In the genomic region with DNA sequence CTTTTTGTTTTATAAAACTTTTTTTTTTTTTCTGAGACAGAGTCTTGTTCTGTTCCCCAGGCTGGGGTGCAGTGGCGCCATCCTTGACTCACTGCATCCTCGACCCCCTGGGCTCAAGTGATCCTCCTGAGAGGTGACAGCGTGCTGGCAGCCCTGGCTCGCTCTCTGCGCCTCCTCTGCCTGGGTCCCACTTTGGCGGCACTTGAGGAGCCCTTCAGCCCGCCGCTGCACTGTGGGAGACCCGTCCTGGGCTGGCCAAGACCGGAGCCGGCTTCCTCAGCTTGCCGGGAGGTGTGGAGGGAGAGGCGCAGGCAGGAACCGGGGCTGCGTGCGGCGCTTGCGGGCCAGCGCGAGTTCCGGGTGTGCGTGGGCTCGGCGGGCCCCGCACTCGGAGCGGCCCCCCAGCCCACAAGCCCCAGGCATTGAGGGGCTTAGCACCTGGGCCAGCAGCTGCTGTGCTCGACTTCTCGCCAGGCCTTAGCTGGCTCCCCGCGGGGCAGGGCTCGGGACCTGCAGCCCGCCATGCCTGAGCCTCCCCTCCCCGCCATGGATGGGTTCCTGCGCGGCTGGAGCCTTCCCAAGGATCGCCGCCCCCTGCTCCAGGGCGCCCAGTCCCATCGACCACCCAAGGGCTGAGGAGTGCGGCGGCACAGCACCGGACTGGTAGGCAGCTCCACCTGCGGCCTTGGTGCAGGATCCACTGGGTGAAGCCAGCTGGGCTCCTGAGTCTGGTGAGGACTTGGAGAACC, we compare ENCODE assay signal across 21 cellular contexts.
"Had no signal": no experiment of that assay in that cellular context is flagged by ENCODE, and none has a peak within 500 bp of the region (broad histone marks: within the 10 kb centered on the region; RNA-seq: fewer than 3 reads in every experiment).

No MANE protein-coding gene starts in this region.

- H3K9me3 Mint-ChIP-seq: activated B cell treated with CpG ODN at 0.5 μM for 24 hours; activated CD4-positive, alpha-beta memory T cell treated with anti-CD3 and anti-CD28 coated beads for 36 hours; activated naive CD4-positive, alpha-beta T cell treated with anti-CD3 and anti-CD28 coated beads, Interleukin-2, amount 10 ng/mL, durations not matched to agents 7 days and 5 days; activated naive CD8-positive, alpha-beta T cell treated with anti-CD3 and anti-CD28 coated beads, Interleukin-2, amount 50 U/mL, for 24 hours; activated T-cell treated with anti-CD3 and anti-CD28 coated beads, Interleukin-2, amount 50 U/mL, for 4 hours; activated T-helper 1 cell treated with anti-CD3 and anti-CD28 coated beads, Interleukin-12 subunit alpha, Interleukin-12 subunit beta, Interleukin-2, Interleukin-4 antibody, amounts not matched to agents 30 ng/mL and 10 ng/mL and 1 ng/mL, durations not matched to agents 14 hours and 24 hours and 36 hours; T-cell had no signal

- H3K36me3 Mint-ChIP-seq: activated CD4-positive, alpha-beta memory T cell treated with anti-CD3 and anti-CD28 coated beads for 36 hours; activated naive CD4-positive, alpha-beta T cell treated with anti-CD3 and anti-CD28 coated beads, Interleukin-2, amount 10 ng/mL, durations not matched to agents 7 days and 5 days; activated naive CD8-positive, alpha-beta T cell; brain; T-cell had no signal

- H3K27me3 Mint-ChIP-seq: activated B cell treated with CpG ODN at 0.5 μM for 24 hours; activated CD4-positive, alpha-beta memory T cell treated with anti-CD3 and anti-CD28 coated beads for 36 hours; activated naive CD8-positive, alpha-beta T cell; activated naive CD8-positive, alpha-beta T cell treated with anti-CD3 and anti-CD28 coated beads, Interleukin-2, amount 50 U/mL, for 24 hours; brain; T-cell; T-helper 17 cell had no signal

- DNase-seq: cerebellar nuclear complex, NCI-H1048, NCI-H187, NCI-H2107, NCI-H226, NCI-H446 treated with DMSO at 0.1 percent for 48 hours, NCI-H524 treated with DMSO at 0.1 percent for 48 hours, SIG-M5 had no signal

- H3K4me3 Mint-ChIP-seq: activated CD4-positive, alpha-beta memory T cell treated with anti-CD3 and anti-CD28 coated beads for 36 hours; activated naive CD4-positive, alpha-beta T cell treated with anti-CD3 and anti-CD28 coated beads, Interleukin-2, amount 10 ng/mL, durations not matched to agents 7 days and 5 days; activated naive CD8-positive, alpha-beta T cell treated with anti-CD3 and anti-CD28 coated beads, Interleukin-2, amount 50 U/mL, for 24 hours; activated T-helper 1 cell treated with anti-CD3 and anti-CD28 coated beads, Interleukin-12 subunit alpha, Interleukin-12 subunit beta, Interleukin-2, Interleukin-4 antibody, amounts not matched to agents 30 ng/mL and 10 ng/mL and 1 ng/mL, durations not matched to agents 14 hours and 24 hours and 36 hours; brain had no signal

- H3K4me3 ChIP-seq: MG63 had no signal

- H3K27ac Mint-ChIP-seq: activated B cell treated with CpG ODN at 0.5 μM for 24 hours; activated CD4-positive, alpha-beta memory T cell treated with anti-CD3 and anti-CD28 coated beads for 36 hours; activated naive CD4-positive, alpha-beta T cell treated with anti-CD3 and anti-CD28 coated beads, Interleukin-2, amount 10 ng/mL, durations not matched to agents 7 days and 5 days; activated naive CD8-positive, alpha-beta T cell; activated naive CD8-positive, alpha-beta T cell treated with anti-CD3 and anti-CD28 coated beads, Interleukin-2, amount 50 U/mL, for 24 hours; activated T-helper 1 cell treated with anti-CD3 and anti-CD28 coated beads, Interleukin-12 subunit alpha, Interleukin-12 subunit beta, Interleukin-2, Interleukin-4 antibody, amounts not matched to agents 30 ng/mL and 10 ng/mL and 1 ng/mL, durations not matched to agents 14 hours and 24 hours and 36 hours; brain; T-cell had no signal

- H3K4me1 Mint-ChIP-seq: activated naive CD4-positive, alpha-beta T cell treated with anti-CD3 and anti-CD28 coated beads, Interleukin-2, amount 10 ng/mL, durations not matched to agents 7 days and 5 days; activated naive CD8-positive, alpha-beta T cell treated with anti-CD3 and anti-CD28 coated beads, Interleukin-2, amount 50 U/mL, for 24 hours had no signal

- FAIRE-seq: bronchial epithelial cell had no signal

- H3K9me3 ChIP-seq: MG63, Peyer's patch had no signal

- H3K27ac ChIP-seq: Peyer's patch had no signal
